In genomic region chr5:115815693-115816225, GRCh38 we compare ENCODE assay signal across 9 cellular contexts.
DNase-seq lines count a peak whose midpoint lies in the region; ATAC-seq and TF ChIP-seq lines count a peak whose summit lies in the region.
"Had no signal": no experiment of that assay in that cellular context is flagged by ENCODE, and none has a peak within 500 bp of the region (broad histone marks: within the 10 kb centered on the region; RNA-seq: fewer than 3 reads in every experiment).

No MANE protein-coding gene starts in this region.

- H3K27ac ChIP-seq in angular gyrus (ENCODE audit: low read depth, low read length): peak overlapping the region; percentile 72
- H3K27ac ChIP-seq: C4-2B had no signal

- peak overlapping the region; percentile 80 for H3K9ac ChIP-seq in iPS-15b (ENCODE audit: low read depth, low read length)

- peaks cover 2% of the 10 kb centered on the region for H3K36me3 ChIP-seq in iPS-15b (ENCODE audit: control insufficient read depth, insufficient read depth, low read length)

- DNase-seq in NCI-H82 (lab: John Stamatoyannopoulos, UW) (peak; percentile 34), NCI-H82 treated with DMSO at 0.1 percent for 48 hours (lab: John Stamatoyannopoulos, UW; ENCODE audit: unreplicated experiment) (no peak), NCI-H1105 treated with DMSO at 0.1 percent for 48 hours (lab: John Stamatoyannopoulos, UW) (no peak), erythroblast (lab: John Stamatoyannopoulos, UW) (no peak)
- DNase-seq in stimulated activated CD8-positive, alpha-beta memory T cell treated with anti-CD3 and anti-CD28 coated beads, Interleukin-4, amount 100 ng/mL, for 48 hours: peak; percentile 24

- TF ChIP-seq POLR2A in erythroblast (IDR thresholded peaks at IDR 0.05; ENCODE audit: low read length): no peak

- H3K4me1 ChIP-seq in iPS-15b (ENCODE audit: control insufficient read depth, insufficient read depth, low read length): peaks cover 5% of the 10 kb centered on the region

- H3K9me3 ChIP-seq in iPS-15b (ENCODE audit: control insufficient read depth, insufficient read depth, low read length): no peaks in the 10 kb centered on the region

- peaks cover 44% of the 10 kb centered on the region for H3K27me3 ChIP-seq in iPS-15b (ENCODE audit: control insufficient read depth, insufficient read depth, low read length)

- H3K4me3 ChIP-seq in iPS-15b (ENCODE audit: low read depth, low read length): peak overlapping the region; percentile 96

- no peak for ATAC-seq in GM18870 (IDR thresholded peaks at IDR 0.05; ENCODE audit: unreplicated experiment)

Comparison
In these comparisons a context has a peak if more than half of its experiments do, and no peak if none do; other contexts are left out.
1. DNase-seq: peak in NCI-H82 (single experiment) and stimulated activated CD8-positive, alpha-beta memory T cell treated with anti-CD3 and anti-CD28 coated beads, Interleukin-4, amount 100 ng/mL, for 48 hours (single experiment); none in NCI-H82 treated with DMSO at 0.1 percent for 48 hours (single experiment), NCI-H1105 treated with DMSO at 0.1 percent for 48 hours (single experiment) and erythroblast (0 of 2).